ENCODE assay signal across 17 cellular contexts in genomic region chr10:108327706-108328105, GRCh38.
DNase-seq lines count a peak whose midpoint lies in the region; ATAC-seq and TF ChIP-seq lines count a peak whose summit lies in the region.
"Had no signal": no experiment of that assay in that cellular context is flagged by ENCODE, and none has a peak within 500 bp of the region (broad histone marks: within the 10 kb centered on the region; RNA-seq: fewer than 3 reads in every experiment).

No MANE protein-coding gene starts in this region.

- no peaks in the 10 kb centered on the region for H3K36me3 ChIP-seq in GM23248 (ENCODE audit: low read depth)
- H3K36me3 ChIP-seq in MG63: no peaks in the 10 kb centered on the region

- ATAC-seq in stimulated activated memory B cell treated with anti-CD40 and anti-IgM and Interleukin-4, amounts not matched to agents 10 μg/mL and 1 μg/mL and 100 μg/mL, for 72 hours: no peak
- ATAC-seq in activated T-cell treated with anti-CD3 and anti-CD28 coated beads, Interleukin-2, amount 50 U/mL, for 4 hours: no peak

- no peaks in the 10 kb centered on the region for H3K9me3 Mint-ChIP-seq in stimulated activated memory B cell treated with anti-CD40 and anti-IgM and Interleukin-4, amounts not matched to agents 10 μg/mL and 1 μg/mL and 100 μg/mL, for 72 hours
- H3K9me3 Mint-ChIP-seq in activated T-cell treated with anti-CD3 and anti-CD28 coated beads, Interleukin-2, amount 50 U/mL, for 4 hours: peaks cover 23% of the 10 kb centered on the region

- no peak overlapping the region for H3K4me3 ChIP-seq in GM23248
- H3K4me3 ChIP-seq in MG63: no peak overlapping the region
- H3K4me3 ChIP-seq in astrocyte of the spinal cord (ENCODE audit: low read depth, low read length): no peak overlapping the region
- H3K4me3 ChIP-seq in foreskin fibroblast (ENCODE audit: low read depth in 1 of 2, low read length in 2 of 2): no peak overlapping the region

- no peak overlapping the region for H3K27ac Mint-ChIP-seq in stimulated activated memory B cell treated with anti-CD40 and anti-IgM and Interleukin-4, amounts not matched to agents 10 μg/mL and 1 μg/mL and 100 μg/mL, for 72 hours
- H3K27ac Mint-ChIP-seq: B cell; CD4-positive, CD25-positive, alpha-beta regulatory T cell; IgD-negative memory B cell had no signal

- in situ Hi-C loops in GM23248 (cut with MboI) (no loop called here), astrocyte of the spinal cord (cut with HindIII; ENCODE audit: low sequenced_read_pairs) (no loop called here)

- no peak overlapping the region for H3K27ac ChIP-seq in GM23248

- H3K27me3 Mint-ChIP-seq in stimulated activated memory B cell treated with anti-CD40 and anti-IgM and Interleukin-4, amounts not matched to agents 10 μg/mL and 1 μg/mL and 100 μg/mL, for 72 hours: no peaks in the 10 kb centered on the region
- no peaks in the 10 kb centered on the region for H3K27me3 Mint-ChIP-seq in activated T-cell treated with anti-CD3 and anti-CD28 coated beads, Interleukin-2, amount 50 U/mL, for 4 hours (ENCODE audit: low read depth)
- H3K27me3 Mint-ChIP-seq: B cell; CD4-positive, CD25-positive, alpha-beta regulatory T cell; IgD-negative memory B cell had no signal

- 19 to 27% methylated on average over 3 of the region's 3 CpGs for WGBS in GM23248 (ENCODE audit: low coverage in 1 of 2, low lambda C conversion rate in 2 of 2, missing lambda C conversion rate in 2 of 2), 2 experiments

- TF ChIP-seq CTCF in astrocyte of the spinal cord (IDR thresholded peaks at IDR 0.05; ENCODE audit: low read depth, low read length) (no peak), foreskin fibroblast (IDR thresholded peaks at IDR 0.05; ENCODE audit: low read depth, low read length) (no peak)

- H3K4me1 Mint-ChIP-seq in stimulated activated memory B cell treated with anti-CD40 and anti-IgM and Interleukin-4, amounts not matched to agents 10 μg/mL and 1 μg/mL and 100 μg/mL, for 72 hours: no peaks in the 10 kb centered on the region
- H3K4me1 Mint-ChIP-seq in activated T-cell treated with anti-CD3 and anti-CD28 coated beads, Interleukin-2, amount 50 U/mL, for 4 hours (ENCODE audit: low read depth): no peaks in the 10 kb centered on the region
- H3K4me1 Mint-ChIP-seq: B cell; CD4-positive, CD25-positive, alpha-beta regulatory T cell; IgD-negative memory B cell had no signal

- no peak overlapping the region for H3K9ac ChIP-seq in GM23248

- no peaks in the 10 kb centered on the region for H3K79me2 ChIP-seq in GM23248 (ENCODE audit: insufficient read depth)

- no peaks in the 10 kb centered on the region for H3K9me2 ChIP-seq in GM23248 (ENCODE audit: insufficient read depth)

- H3K9me3 ChIP-seq in GM23248 (ENCODE audit: low read depth) (no peaks in the 10 kb centered on the region), MG63 (no peaks in the 10 kb centered on the region)

- no peak overlapping the region for H2AFZ ChIP-seq in GM23248

- H3F3A ChIP-seq in GM23248 (ENCODE audit: insufficient read depth): no peaks in the 10 kb centered on the region

- no peak overlapping the region for H3K4me3 Mint-ChIP-seq in stimulated activated memory B cell treated with anti-CD40 and anti-IgM and Interleukin-4, amounts not matched to agents 10 μg/mL and 1 μg/mL and 100 μg/mL, for 72 hours
- no peak overlapping the region for H3K4me3 Mint-ChIP-seq in activated T-cell treated with anti-CD3 and anti-CD28 coated beads, Interleukin-2, amount 50 U/mL, for 4 hours
- H3K4me3 Mint-ChIP-seq: B cell; CD4-positive, CD25-positive, alpha-beta regulatory T cell; IgD-negative memory B cell had no signal

- H3K4me2 ChIP-seq in GM23248 (ENCODE audit: unreplicated experiment): peak overlapping the region; percentile 32

- H3K36me3 Mint-ChIP-seq in stimulated activated memory B cell treated with anti-CD40 and anti-IgM and Interleukin-4, amounts not matched to agents 10 μg/mL and 1 μg/mL and 100 μg/mL, for 72 hours: no peaks in the 10 kb centered on the region
- no peaks in the 10 kb centered on the region for H3K36me3 Mint-ChIP-seq in activated T-cell treated with anti-CD3 and anti-CD28 coated beads, Interleukin-2, amount 50 U/mL, for 4 hours (ENCODE audit: insufficient read depth)
- H3K36me3 Mint-ChIP-seq: CD4-positive, CD25-positive, alpha-beta regulatory T cell; IgD-negative memory B cell had no signal

- no peaks in the 10 kb centered on the region for H4K20me1 ChIP-seq in GM23248 (ENCODE audit: insufficient read depth)

- H3K4me1 ChIP-seq in GM23248 (ENCODE audit: insufficient read depth): peaks cover 13% of the 10 kb centered on the region

- DNase-seq in GM23248 (peak; percentile 70), MG63 (peak; percentile 22), astrocyte of the spinal cord (ENCODE audit: low read depth, low spot score) (peak; percentile 7), foreskin fibroblast (peak; percentile 1 to 21), SHP77 treated with DMSO at 0.1 percent for 48 hours (lab: John Stamatoyannopoulos, UW) (no peak), AG20443 (ENCODE audit: low spot score) (no peak)
- no peak for DNase-seq in activated T-cell treated with anti-CD3 and anti-CD28 coated beads, Interleukin-2, amount 50 U/mL, for 4 hours
- DNase-seq: CD4-positive, CD25-positive, alpha-beta regulatory T cell; GOT3; MV-4-11; NCI-H1417 treated with DMSO at 0.1 percent for 48 hours; NCI-H1930; NCI-H446; NCI-H69 had no signal

- no peaks in the 10 kb centered on the region for H3K27me3 ChIP-seq in GM23248 (replicated peaks; ENCODE audit: insufficient read depth)
- no peaks in the 10 kb centered on the region for H3K27me3 ChIP-seq in MG63

Comparison
In these comparisons a context has a peak if more than half of its experiments do, and no peak if none do; other contexts are left out.
1. DNase-seq: peak in GM23248 (single experiment), MG63 (single experiment), astrocyte of the spinal cord (single experiment) and foreskin fibroblast (2 of 2); none in SHP77 treated with DMSO at 0.1 percent for 48 hours (single experiment), AG20443 (single experiment) and activated T-cell treated with anti-CD3 and anti-CD28 coated beads, Interleukin-2, amount 50 U/mL, for 4 hours (single experiment).